21 cellular contexts compared by ENCODE assay signal in genomic region chr3:163878396-163878795, GRCh38.
"Had no signal": no experiment of that assay in that cellular context is flagged by ENCODE, and none has a peak within 500 bp of the region (broad histone marks: within the 10 kb centered on the region; RNA-seq: fewer than 3 reads in every experiment).

No MANE protein-coding gene starts in this region.

- H3K9me3 ChIP-seq: gastrocnemius medialis, right lobe of liver had no signal

- H3K4me1 Mint-ChIP-seq: activated naive CD8-positive, alpha-beta T cell treated with anti-CD3 and anti-CD28 coated beads, Interleukin-2, amount 50 U/mL, for 24 hours; activated T-helper 17 cell treated with anti-CD3 and anti-CD28 coated beads, Interleukin-2, amount 50 U/mL, for 72 hours; mesothelial cell of epicardium; nephron progenitor cell had no signal

- DNase-seq: activated CD4-positive, alpha-beta T cell treated with anti-CD3 and anti-CD28 coated beads for 1 hour; activated CD4-positive, alpha-beta T cell treated with anti-CD3 and anti-CD28 coated beads, Interleukin-2, amount 50 U/mL, for 4 hours; activated naive CD4-positive, alpha-beta T cell treated with anti-CD3 and anti-CD28 coated beads for 36 hours; activated naive CD8-positive, alpha-beta T cell treated with anti-CD3 and anti-CD28 coated beads, Interleukin-2, amount 50 U/mL, for 24 hours; aorta; dermis blood vessel endothelial cell; effector memory CD8-positive, alpha-beta T cell; gastrocnemius medialis; heart left ventricle; left colon; lower lobe of right lung; nephron progenitor cell; right lobe of liver had no signal

- H3K27ac Mint-ChIP-seq: activated naive CD4-positive, alpha-beta T cell treated with anti-CD3 and anti-CD28 coated beads for 36 hours; activated naive CD8-positive, alpha-beta T cell treated with anti-CD3 and anti-CD28 coated beads, Interleukin-2, amount 50 U/mL, for 24 hours; activated T-helper 17 cell treated with anti-CD3 and anti-CD28 coated beads, Interleukin-2, amount 50 U/mL, for 72 hours; effector memory CD8-positive, alpha-beta T cell; mesothelial cell of epicardium; nephron progenitor cell; stimulated activated naive CD8-positive, alpha-beta T cell treated with anti-CD3 and anti-CD28 coated beads, Interleukin-15, Interleukin-2, amounts not matched to agents 100 ng/mL and 50 ng/mL, for 24 hours had no signal

- FAIRE-seq: bronchial epithelial cell, islet of Langerhans had no signal

- H3K4me2 ChIP-seq: smooth muscle cell had no signal

- H3K4me3 ChIP-seq: gastrocnemius medialis, heart left ventricle, lower lobe of right lung, right lobe of liver, smooth muscle cell, suprapubic skin had no signal

- H3K27me3 Mint-ChIP-seq: activated naive CD8-positive, alpha-beta T cell treated with anti-CD3 and anti-CD28 coated beads, Interleukin-2, amount 50 U/mL, for 24 hours; activated T-helper 17 cell treated with anti-CD3 and anti-CD28 coated beads, Interleukin-2, amount 50 U/mL, for 72 hours; effector memory CD8-positive, alpha-beta T cell; stimulated activated naive CD8-positive, alpha-beta T cell treated with anti-CD3 and anti-CD28 coated beads, Interleukin-15, Interleukin-2, amounts not matched to agents 100 ng/mL and 50 ng/mL, for 24 hours had no signal

- H3K36me3 ChIP-seq: gastrocnemius medialis, heart left ventricle, lower lobe of right lung, right lobe of liver, suprapubic skin had no signal

- H3K27ac ChIP-seq: gastrocnemius medialis, heart left ventricle, lower lobe of right lung, right lobe of liver, suprapubic skin, VCaP had no signal

- H3K4me3 Mint-ChIP-seq: activated naive CD4-positive, alpha-beta T cell treated with anti-CD3 and anti-CD28 coated beads for 36 hours; activated naive CD8-positive, alpha-beta T cell treated with anti-CD3 and anti-CD28 coated beads, Interleukin-2, amount 50 U/mL, for 24 hours; activated T-helper 17 cell treated with anti-CD3 and anti-CD28 coated beads, Interleukin-2, amount 50 U/mL, for 72 hours; effector memory CD8-positive, alpha-beta T cell; mesothelial cell of epicardium; nephron progenitor cell; stimulated activated naive CD8-positive, alpha-beta T cell treated with anti-CD3 and anti-CD28 coated beads, Interleukin-15, Interleukin-2, amounts not matched to agents 100 ng/mL and 50 ng/mL, for 24 hours had no signal

- H3K27me3 ChIP-seq: gastrocnemius medialis, heart left ventricle, right lobe of liver, suprapubic skin had no signal

- H3K4me1 ChIP-seq: gastrocnemius medialis, heart left ventricle, lower lobe of right lung, right lobe of liver, suprapubic skin had no signal
